ENCODE assay signal across 8 cellular contexts in genomic region chr2:61470122-61470951, GRCh38. TPM values are rescaled to one million over a fixed set of nuclear protein-coding genes. Genes with fewer than 3 reads are reported as not detected.
A peak's percentile ranks its signal among the peaks of the same experiment; 100 is the strongest.
DNase-seq lines count a peak whose midpoint lies in the region; ATAC-seq lines count a peak whose summit lies in the region.

No MANE protein-coding gene starts in this region.

- peak; percentile 21 for ATAC-seq in GM21423 (IDR thresholded peaks at IDR 0.05; ENCODE audit: unreplicated experiment)

- H3K36me3 Mint-ChIP-seq in IgD-negative memory B cell: no peaks in the 10 kb centered on the region

- H3K4me3 Mint-ChIP-seq in IgD-negative memory B cell: peak overlapping the region; percentile 87 to 99 (median 94)

- peak overlapping the region; percentile 96 to 100 (median 97) for H3K27ac Mint-ChIP-seq in IgD-negative memory B cell

- DNase-seq in COR-L47 (lab: John Stamatoyannopoulos, UW): peak; percentile 83
- DNase-seq in SHP77 treated with DMSO at 0.1 percent for 48 hours (lab: John Stamatoyannopoulos, UW): peak; percentile 59
- DNase-seq in activated naive CD4-positive, alpha-beta T cell (lab: John Stamatoyannopoulos, UW): peak; percentile 56 to 75 (median 62)
- DNase-seq in germinal center (ENCODE audit: low spot score): peak; percentile 73
- peak; percentile 85 for DNase-seq in occipital lobe (lab: John Stamatoyannopoulos, UW)
- peak; percentile 40 for DNase-seq in superior temporal gyrus (ENCODE audit: extremely low spot score)

- no peaks in the 10 kb centered on the region for H3K9me3 Mint-ChIP-seq in IgD-negative memory B cell

- H3K27me3 Mint-ChIP-seq in IgD-negative memory B cell: no peaks in the 10 kb centered on the region

- H3K4me1 Mint-ChIP-seq in IgD-negative memory B cell: peaks cover 19 to 24% (median 23%) of the 10 kb centered on the region in 3 donors

RNA-seq across cellular contexts. Expression of gene USP34, which starts 0.6 kb away (rescaled TPM):
- polyA plus RNA-seq in IgD-negative memory B cell: 21.5 TPM
- 226 TPM for total RNA-seq in occipital lobe

Comparison
In these comparisons a context has a peak if more than half of its experiments do, and no peak if none do; other contexts are left out.
1. Peak in every context shown above with its lines: DNase-seq and ATAC-seq.